In genomic region chr17:46815474-46816353, GRCh38 we compare ENCODE assay signal across 22 cellular contexts. TPM values are rescaled to one million over a fixed set of nuclear protein-coding genes. Genes with fewer than 3 reads are reported as not detected.
A peak's percentile ranks its signal among the peaks of the same experiment; 100 is the strongest.
DNase-seq lines count a peak whose midpoint lies in the region; TF ChIP-seq lines count a peak whose summit lies in the region.
"Had no signal": no experiment of that assay in that cellular context is flagged by ENCODE, and none has a peak within 500 bp of the region (broad histone marks: within the 10 kb centered on the region; RNA-seq: fewer than 3 reads in every experiment).

No MANE protein-coding gene starts in this region.

- H3K36me3 Mint-ChIP-seq in endothelial cell (ENCODE audit: low read depth, unreplicated experiment), result peaks cover 7% of the 10 kb centered on the region
- H3K36me3 Mint-ChIP-seq in neural crest cell (ENCODE audit: low read depth), result no peaks in the 10 kb centered on the region

- peak overlapping the region; percentile 85 for H3K4me3 Mint-ChIP-seq in endothelial cell (ENCODE audit: unreplicated experiment)
- H3K4me3 Mint-ChIP-seq in neural crest cell, result peak overlapping the region; percentile 1

- no peaks in the 10 kb centered on the region for H3K9me3 ChIP-seq in OCI-LY3 (ENCODE audit: insufficient read depth, low read length)
- H3K9me3 ChIP-seq: BLaER1 treated with 17β-estradiol and CSF1 and Interleukin-3, amounts not matched to agents 10 nM and 100 nM; HAP-1 had no signal

- H4K20me1 ChIP-seq in OCI-LY3 (ENCODE audit: insufficient read depth, low read length), result no peaks in the 10 kb centered on the region

- H3K36me3 ChIP-seq in OCI-LY3 (replicated peaks; ENCODE audit: low read depth, low read length), result no peaks in the 10 kb centered on the region
- H3K36me3 ChIP-seq: BLaER1 treated with 17β-estradiol and CSF1 and Interleukin-3, amounts not matched to agents 10 nM and 100 nM; HAP-1 had no signal

- H3K27ac Mint-ChIP-seq in endothelial cell (ENCODE audit: unreplicated experiment), result peak overlapping the region; percentile 22
- H3K27ac Mint-ChIP-seq in neural crest cell (ENCODE audit: unreplicated experiment), result no peak overlapping the region

- CTCF ChIA-PET in RWPE1 (lab: Yijun Ruan, JAX), result no interaction called here

- POLR2A ChIA-PET in RWPE1 (lab: Yijun Ruan, JAX; ENCODE audit: low non-redundant PET), result no interaction called here

- peak overlapping the region; percentile 18; the same call in 1 of the 2 replicates for H3K4me2 ChIP-seq in OCI-LY3 (ENCODE audit: low read length)
- H3K4me2 ChIP-seq: BLaER1 treated with 17β-estradiol and CSF1 and Interleukin-3, amounts not matched to agents 10 nM and 100 nM had no signal

- no peak overlapping the region for H2AFZ ChIP-seq in OCI-LY3 (ENCODE audit: low read depth, low read length)

- no peak overlapping the region for H3K9ac ChIP-seq in OCI-LY3 (ENCODE audit: low read length)
- H3K9ac ChIP-seq: BLaER1 treated with 17β-estradiol and CSF1 and Interleukin-3, amounts not matched to agents 10 nM and 100 nM had no signal

- H3K79me2 ChIP-seq in OCI-LY3 (ENCODE audit: low read length), result no peaks in the 10 kb centered on the region

- H3K4me3 ChIP-seq in OCI-LY3 (ENCODE audit: low read length), result no peak overlapping the region
- H3K4me3 ChIP-seq: BLaER1 treated with 17β-estradiol and CSF1 and Interleukin-3, amounts not matched to agents 10 nM and 100 nM; HAP-1 had no signal

- H3K27ac ChIP-seq in OCI-LY3 (ENCODE audit: low read length), result peak overlapping the region; percentile 11; the same call in 1 of the 2 replicates
- no peak overlapping the region for H3K27ac ChIP-seq in RWPE1
- H3K27ac ChIP-seq: BLaER1 treated with 17β-estradiol and CSF1 and Interleukin-3, amounts not matched to agents 10 nM and 100 nM had no signal

- H3K4me1 Mint-ChIP-seq in endothelial cell (ENCODE audit: unreplicated experiment) (peaks cover 49% of the 10 kb centered on the region), neural crest cell (peaks cover 10% of the 10 kb centered on the region)

- peak; percentile 37 for DNase-seq in ELF-1 (ENCODE audit: low read depth, low spot score)
- no peak for DNase-seq in endothelial cell (ENCODE audit: low spot score)
- no peak for DNase-seq in neural crest cell (ENCODE audit: low read depth, low spot score)
- no peak for DNase-seq in RWPE1 (ENCODE audit: low spot score)
- no peak for DNase-seq in activated gamma-delta T cell treated with Interleukin-2 at 50 U/mL for 16 hours
- DNase-seq in AML-193 (lab: John Stamatoyannopoulos, UW), result no peak
- no peak for DNase-seq in OCI-M1 (lab: John Stamatoyannopoulos, UW)
- DNase-seq: 8988T; CD8-positive, alpha-beta memory T cell; DMS79 treated with DMSO at 0.1 percent for 48 hours; GDM1; MV-4-11; NCI-H1436; NCI-H2029 treated with DMSO at 0.1 percent for 48 hours; NCI-H2171 treated with DMSO at 0.1 percent for 48 hours; NCI-H774 had no signal

- peaks cover 5% of the 10 kb centered on the region; the same call in 1 of the 2 replicates for H3K27me3 ChIP-seq in OCI-LY3 (ENCODE audit: low read depth, low read length)

- no peaks in the 10 kb centered on the region for H3K9me3 Mint-ChIP-seq in endothelial cell (ENCODE audit: unreplicated experiment)
- H3K9me3 Mint-ChIP-seq in neural crest cell, result no peaks in the 10 kb centered on the region
- H3K9me3 Mint-ChIP-seq: CD8-positive, alpha-beta memory T cell had no signal

- H3K27me3 Mint-ChIP-seq in endothelial cell (ENCODE audit: unreplicated experiment) (peaks cover 8% of the 10 kb centered on the region), neural crest cell (ENCODE audit: low read depth) (peaks cover 77% of the 10 kb centered on the region)

- peaks cover 22% of the 10 kb centered on the region for H3K4me1 ChIP-seq in OCI-LY3 (ENCODE audit: low read length)
- H3K4me1 ChIP-seq: HAP-1 had no signal

- no peak for TF ChIP-seq CTCF in OCI-LY3 (IDR thresholded peaks at IDR 0.05; ENCODE audit: low read depth, low read length)
- no peak for TF ChIP-seq CTCF in endothelial cell (IDR thresholded peaks at IDR 0.05; ENCODE audit: unreplicated experiment)
- TF ChIP-seq CTCF in neural crest cell (conservative IDR thresholded peaks at IDR 0.05), result no peak
- TF ChIP-seq CTCF in RWPE1 (conservative IDR thresholded peaks at IDR 0.05; ENCODE audit: low read depth), result no peak

RNA-seq across cellular contexts. Expression of gene WNT3, which starts 2.8 kb away (rescaled TPM):
- 14.4 TPM for total RNA-seq in endothelial cell (ENCODE audit: unreplicated experiment)
- 8.4 and 9.3 TPM in 2 replicates for total RNA-seq in neural crest cell
- total RNA-seq: CD8-positive, alpha-beta memory T cell had no signal

RNA-seq across cellular contexts. Expression of gene WNT9B, which starts 35.7 kb away (rescaled TPM):
- total RNA-seq in endothelial cell (ENCODE audit: unreplicated experiment), result 0.26 TPM
- total RNA-seq in neural crest cell, result 0.66 TPM in 1 of 2 replicates, not detected in the other
- total RNA-seq: CD8-positive, alpha-beta memory T cell; HT1080; NCI-H460; Right ventricle myocardium inferior had no signal
